ENCODE assay signal across 11 cellular contexts in the genomic region with DNA sequence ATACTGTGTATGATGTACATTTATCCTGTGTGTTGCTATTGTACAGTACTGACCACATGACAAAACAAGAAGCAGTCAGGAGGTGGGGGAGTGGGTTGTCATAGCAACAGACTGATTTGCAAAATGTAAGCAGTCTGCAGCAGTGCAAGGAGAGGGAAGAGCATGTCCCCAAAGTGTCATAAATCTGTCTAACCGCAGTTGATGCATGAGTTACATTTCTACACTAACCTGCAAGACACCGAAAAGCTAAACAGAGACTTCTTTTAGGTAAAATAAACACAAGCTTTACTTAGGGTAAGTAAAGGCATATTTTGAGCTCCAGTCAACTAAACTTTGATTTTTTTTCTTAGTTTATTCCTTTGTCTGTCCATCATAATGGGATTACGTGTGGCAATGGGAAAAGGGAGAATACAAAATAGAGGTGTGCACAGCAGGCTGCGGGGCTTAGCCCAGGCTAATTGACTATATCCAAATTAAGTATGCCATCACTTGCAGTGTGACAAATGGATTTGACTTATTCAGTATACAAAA.
DNase-seq lines count a peak whose midpoint lies in the region; ATAC-seq, FAIRE-seq and TF ChIP-seq lines count a peak whose summit lies in the region.
"Had no signal": no experiment of that assay in that cellular context is flagged by ENCODE, and none has a peak within 500 bp of the region (broad histone marks: within the 10 kb centered on the region; RNA-seq: fewer than 3 reads in every experiment).

No MANE protein-coding gene starts in this region.

- no peak for TF ChIP-seq CTCF in fibroblast of mammary gland (conservative IDR thresholded peaks at IDR 0.05; ENCODE audit: control insufficient read depth, insufficient read depth, low read depth, low read length)
- TF ChIP-seq CTCF in kidney (IDR thresholded peaks at IDR 0.05; ENCODE audit: borderline replicate concordance, extremely low read depth, insufficient read depth), result no peak

- no peaks in the 10 kb centered on the region for H3K9me3 Mint-ChIP-seq in stimulated activated naive B cell treated with anti-CD40 and anti-IgM and Interleukin-4, amounts not matched to agents 10 μg/mL and 1 μg/mL and 100 μg/mL, for 72 hours
- H3K9me3 Mint-ChIP-seq: activated CD4-positive, alpha-beta memory T cell treated with anti-CD3 and anti-CD28 coated beads, Interleukin-2, amount 10 ng/mL, durations not matched to agents 7 days and 5 days had no signal

- H3K9ac ChIP-seq in kidney (ENCODE audit: low read length in 2 of 2), result no peak overlapping the region

- H3K4me3 ChIP-seq in fibroblast of mammary gland (ENCODE audit: control insufficient read depth, low read depth, low read length) (no peak overlapping the region), kidney (ENCODE audit: low read length in 2 of 2) (no peak overlapping the region)

- peaks cover 24 to 27% of the 10 kb centered on the region in 2 donors for H3K27me3 Mint-ChIP-seq in stimulated activated naive B cell treated with anti-CD40 and anti-IgM and Interleukin-4, amounts not matched to agents 10 μg/mL and 1 μg/mL and 100 μg/mL, for 72 hours

- DNase-seq in NCI-H146 (lab: John Stamatoyannopoulos, UW) (peak; percentile 15), NCI-H146 treated with DMSO at 0.1 percent for 48 hours (lab: John Stamatoyannopoulos, UW; ENCODE audit: unreplicated experiment) (no peak), NCI-H69 (lab: John Stamatoyannopoulos, UW) (peak; percentile 92), fibroblast of mammary gland (ENCODE audit: low read depth) (peak; percentile 78), NCI-H1048 (lab: John Stamatoyannopoulos, UW) (no peak), kidney (no peak)
- no peak for DNase-seq in stimulated activated naive B cell treated with anti-CD40 and anti-IgM and Interleukin-4, amounts not matched to agents 10 μg/mL and 1 μg/mL and 100 μg/mL, for 72 hours
- DNase-seq: activated CD4-positive, alpha-beta memory T cell treated with anti-CD3 and anti-CD28 coated beads, Interleukin-2, amount 10 ng/mL, durations not matched to agents 7 days and 5 days; SHP77 treated with DMSO at 0.1 percent for 48 hours had no signal

- no peak for FAIRE-seq in kidney (lab: Jason Lieb, UNC)
- FAIRE-seq: H54 had no signal

- no peaks in the 10 kb centered on the region for H3K36me3 Mint-ChIP-seq in stimulated activated naive B cell treated with anti-CD40 and anti-IgM and Interleukin-4, amounts not matched to agents 10 μg/mL and 1 μg/mL and 100 μg/mL, for 72 hours

- intact Hi-C loops in kidney (cut with DNase I), result no loop called here

- peaks cover 4 to 9% of the 10 kb centered on the region in 2 donors for H3K4me1 Mint-ChIP-seq in stimulated activated naive B cell treated with anti-CD40 and anti-IgM and Interleukin-4, amounts not matched to agents 10 μg/mL and 1 μg/mL and 100 μg/mL, for 72 hours
- H3K4me1 Mint-ChIP-seq: activated CD4-positive, alpha-beta memory T cell treated with anti-CD3 and anti-CD28 coated beads, Interleukin-2, amount 10 ng/mL, durations not matched to agents 7 days and 5 days had no signal

- no peak overlapping the region for H3K27ac Mint-ChIP-seq in stimulated activated naive B cell treated with anti-CD40 and anti-IgM and Interleukin-4, amounts not matched to agents 10 μg/mL and 1 μg/mL and 100 μg/mL, for 72 hours
- H3K27ac Mint-ChIP-seq: activated CD4-positive, alpha-beta memory T cell treated with anti-CD3 and anti-CD28 coated beads, Interleukin-2, amount 10 ng/mL, durations not matched to agents 7 days and 5 days had no signal

- H3K27ac ChIP-seq in kidney (ENCODE audit: low read depth in 2 of 2, low read length in 2 of 2), result no peak overlapping the region

- peak; percentile 48 to 63 for ATAC-seq in stimulated activated naive B cell treated with anti-CD40 and anti-IgM and Interleukin-4, amounts not matched to agents 10 μg/mL and 1 μg/mL and 100 μg/mL, for 72 hours (replicated peaks)
- no peak for ATAC-seq in GM19463 (IDR thresholded peaks at IDR 0.05; ENCODE audit: unreplicated experiment)

- no peaks in the 10 kb centered on the region for H3K9me3 ChIP-seq in kidney (ENCODE audit: control insufficient read depth in 1 of 2, low read length in 2 of 2)

- no peaks in the 10 kb centered on the region for H3K36me3 ChIP-seq in kidney (ENCODE audit: control insufficient read depth in 1 of 2, insufficient read depth in 2 of 2, low read length in 2 of 2)

- H3K4me1 ChIP-seq in kidney (ENCODE audit: control insufficient read depth in 1 of 2, insufficient read depth in 1 of 2, low read depth in 1 of 2, low read length in 2 of 2), result peaks cover under 1 to 8% of the 10 kb centered on the region in 2 donors

- no peak overlapping the region for H3K4me3 Mint-ChIP-seq in stimulated activated naive B cell treated with anti-CD40 and anti-IgM and Interleukin-4, amounts not matched to agents 10 μg/mL and 1 μg/mL and 100 μg/mL, for 72 hours
- H3K4me3 Mint-ChIP-seq: activated CD4-positive, alpha-beta memory T cell treated with anti-CD3 and anti-CD28 coated beads, Interleukin-2, amount 10 ng/mL, durations not matched to agents 7 days and 5 days had no signal

Comparison
In these comparisons a context has a peak if more than half of its experiments do, and no peak if none do; other contexts are left out.
1. DNase-seq: peak in NCI-H146 (single experiment), NCI-H69 (single experiment) and fibroblast of mammary gland (single experiment); none in NCI-H146 treated with DMSO at 0.1 percent for 48 hours (single experiment), stimulated activated naive B cell treated with anti-CD40 and anti-IgM and Interleukin-4, amounts not matched to agents 10 μg/mL and 1 μg/mL and 100 μg/mL, for 72 hours (single experiment), NCI-H1048 (single experiment) and kidney (single experiment).